8 cellular contexts compared by ENCODE assay signal in genomic region chrX:12946838-12947544, GRCh38. TPM values are rescaled to one million over a fixed set of nuclear protein-coding genes. Genes with fewer than 3 reads are reported as not detected.
DNase-seq lines count a peak whose midpoint lies in the region; TF ChIP-seq lines count a peak whose summit lies in the region.

No MANE protein-coding gene starts in this region.

- 31 to 52% (median 36%) methylated on average over 3 to 5 of the region's 5 CpGs for WGBS in adrenal gland, 4 donors

- no peaks in the 10 kb centered on the region for H3K27me3 ChIP-seq in adrenal gland
- no peaks in the 10 kb centered on the region for H3K27me3 ChIP-seq in right atrium auricular region

- H3K4me1 ChIP-seq in adrenal gland (replicated peaks in 1 of 2) (peaks cover 0 to 20% of the 10 kb centered on the region in 2 donors), right atrium auricular region (peaks cover 0 to 15% of the 10 kb centered on the region in 2 donors)

- CTCF ChIA-PET in AG04449 (lab: Yijun Ruan, JAX), result interaction anchor here (0.6 to 2.8 kb wide), 43 partner anchors 9 to 762 kb away, joined by 3 to 24 read pairs (median 4); partner anchors contain the start of gene TMSB4X

- peak; percentile 47 for DNase-seq in AG04449 (ENCODE audit: low read depth, low spot score)
- peak; percentile 15 for DNase-seq in NCI-H1105 (lab: John Stamatoyannopoulos, UW)
- DNase-seq in SW 1271 (lab: John Stamatoyannopoulos, UW), result peak; percentile 0 to 35
- DNase-seq in adrenal gland, result peak; percentile 73 to 91 (median 81)
- peak; percentile 86 for DNase-seq in right atrium auricular region (ENCODE audit: low spot score)
- peak; percentile 62 for DNase-seq in retina
- DNase-seq in HuH-7.5 (ENCODE audit: low spot score), result no peak

- H3K27ac ChIP-seq in adrenal gland, result peak overlapping the region in 3 of 5 donors; percentile 44 to 64 (median 53)
- peak overlapping the region in 1 of 2 donors; percentile 44 for H3K27ac ChIP-seq in right atrium auricular region

- TF ChIP-seq POLR2A in GM19099 (IDR thresholded peaks at IDR 0.05; ENCODE audit: extremely low read depth, insufficient read length, low read depth) (peak; percentile 31), adrenal gland (IDR thresholded peaks at IDR 0.05) (no peak)

- H3K9me3 ChIP-seq in adrenal gland (replicated peaks in 1 of 3), result no peaks in the 10 kb centered on the region
- no peaks in the 10 kb centered on the region for H3K9me3 ChIP-seq in right atrium auricular region

- H3K4me3 ChIP-seq in AG04449 (ENCODE audit: low read depth, low read length) (no peak overlapping the region), adrenal gland (no peak overlapping the region), right atrium auricular region (no peak overlapping the region)

- POLR2A ChIA-PET in AG04449 (lab: Yijun Ruan, JAX), result interaction anchor here (1.2 to 1.9 kb wide), 3 partner anchors 28 to 541 kb away, joined by 6 to 14 read pairs (median 13); partner anchors contain the start of gene TMSB4X

- H3K36me3 ChIP-seq in adrenal gland (replicated peaks in 1 of 2), result no peaks in the 10 kb centered on the region
- no peaks in the 10 kb centered on the region for H3K36me3 ChIP-seq in right atrium auricular region

- TF ChIP-seq CTCF in AG04449 (IDR thresholded peaks at IDR 0.05; ENCODE audit: insufficient read depth, low read length, missing control alignments) (peak; percentile 89), adrenal gland (IDR thresholded peaks at IDR 0.05) (peak; percentile 78 to 98 (median 94)), right atrium auricular region (IDR thresholded peaks at IDR 0.05) (peak; percentile 72 to 90)

- intact Hi-C loops in adrenal gland (cut with DNase I), result no loop called here

RNA-seq across cellular contexts. Expression of gene TMSB4X, which starts 27.9 kb away (rescaled TPM):
- total RNA-seq in adrenal gland (1,000 to 10,000 TPM; 3,090 to 9,144 (median 3,958) TPM), right atrium auricular region (1,000 to 10,000 TPM; 1,780 to 2,397 TPM)
- 1,000 to 10,000 TPM; 2,395 to 6,385 (median 6,130) TPM for polyA plus RNA-seq in adrenal gland

RNA-seq across cellular contexts. Expression of gene TLR8, which starts 40.6 kb away (rescaled TPM):
- total RNA-seq in adrenal gland (1 to 10 TPM in 7 of 8 donors, not detected in 1; 1.8 to 5.6 (median 2.8) TPM), right atrium auricular region (1 to 10 TPM in 1 of 2 donors, under 1 TPM in 1; 0.41 to 2.4 TPM)
- under 1 TPM; 0.10 to 0.84 (median 0.32) TPM for polyA plus RNA-seq in adrenal gland
